Comparison of ENCODE assay signal across 14 cellular contexts in the genomic region with DNA sequence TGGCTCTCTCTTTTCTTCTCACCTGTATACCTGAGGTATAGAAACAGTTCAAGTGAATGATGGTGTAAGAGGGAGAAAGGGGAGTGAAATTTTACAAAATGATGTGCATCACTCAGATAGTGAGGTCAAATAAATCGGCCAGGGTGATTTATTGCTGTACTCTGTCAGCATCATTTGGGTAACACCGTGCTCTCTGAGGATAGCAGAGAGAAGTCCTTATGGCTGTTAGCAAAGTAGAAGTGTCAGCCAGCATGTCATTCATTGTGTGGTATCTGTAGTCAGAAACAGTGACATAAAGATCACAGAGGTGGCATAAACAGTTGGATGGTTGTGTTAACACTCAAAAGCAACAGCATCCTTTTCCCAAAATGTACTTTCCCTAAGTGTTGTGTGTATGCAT. TPM values are rescaled to one million over a fixed set of nuclear protein-coding genes. Genes with fewer than 3 reads are reported as not detected.
DNase-seq lines count a peak whose midpoint lies in the region; ATAC-seq, FAIRE-seq and TF ChIP-seq lines count a peak whose summit lies in the region.
"Had no signal": no experiment of that assay in that cellular context is flagged by ENCODE, and none has a peak within 500 bp of the region (broad histone marks: within the 10 kb centered on the region; RNA-seq: fewer than 3 reads in every experiment).

No MANE protein-coding gene starts in this region.

- no peak for TF ChIP-seq RAD21 in SK-N-SH (IDR thresholded peaks at IDR 0.05; ENCODE audit: low read length)

- H3K4me1 ChIP-seq in RWPE2 (ENCODE audit: insufficient read depth, poor library complexity, severe bottlenecking) (peaks cover 38% of the 10 kb centered on the region), esophagus muscularis mucosa (peaks cover 40 to 97% (median 79%) of the 10 kb centered on the region in 4 donors), neutrophil (ENCODE audit: control insufficient read depth in 1 of 2, insufficient read depth in 1 of 2, low read depth in 1 of 2, low read length in 1 of 2) (peaks cover 58 to 71% of the 10 kb centered on the region in 2 experiments), small intestine (ENCODE audit: control insufficient read depth in 2 of 2, insufficient read depth in 1 of 2, low read depth in 1 of 2, low read length in 1 of 2) (peaks cover 12 to 16% of the 10 kb centered on the region in 2 donors), vagina (peaks cover 91% of the 10 kb centered on the region), SK-N-SH (ENCODE audit: control insufficient read depth in 1 of 2, insufficient read depth in 2 of 2, low read depth in 1 of 2, low read length in 1 of 2) (peaks cover 11 to 17% of the 10 kb centered on the region in 2 experiments; a peak in 3 of 4 replicates)

- peaks cover 74% of the 10 kb centered on the region for H3K79me2 ChIP-seq in SK-N-SH (ENCODE audit: insufficient read depth)

- intact Hi-C loops in esophagus muscularis mucosa (cut with DNase I), result no loop called here
- intact Hi-C loops in vagina (cut with DNase I), result no loop called here

- POLR2A ChIA-PET in SK-N-SH (lab: Yijun Ruan, JAX), result no interaction called here

- no peak overlapping the region for H3K4me3 ChIP-seq in RWPE2 (ENCODE audit: severe bottlenecking)
- H3K4me3 ChIP-seq in esophagus muscularis mucosa, result no peak overlapping the region
- peak overlapping the region in 1 of 2 experiments; percentile 18 for H3K4me3 ChIP-seq in neutrophil (ENCODE audit: low read depth in 1 of 2, low read length in 1 of 2)
- H3K4me3 ChIP-seq in small intestine (ENCODE audit: low read depth in 1 of 2, low read length in 2 of 2), result no peak overlapping the region
- H3K4me3 ChIP-seq in vagina, result no peak overlapping the region
- no peak overlapping the region for H3K4me3 ChIP-seq in SK-N-SH (ENCODE audit: low read depth in 2 of 2, low read length in 1 of 2)

- H2AFZ ChIP-seq in SK-N-SH (ENCODE audit: low read depth), result no peak overlapping the region

- peak overlapping the region; percentile 63 for H3K27ac ChIP-seq in RWPE2 (ENCODE audit: poor library complexity, severe bottlenecking)
- H3K27ac ChIP-seq in esophagus muscularis mucosa (replicated peaks in 1 of 4), result peak overlapping the region; percentile 61 to 74 (median 71)
- H3K27ac ChIP-seq in neutrophil, result peak overlapping the region; percentile 91
- peak overlapping the region in 1 of 2 donors; percentile 19 for H3K27ac ChIP-seq in small intestine (ENCODE audit: low read depth in 1 of 2, low read length in 1 of 2)
- no peak overlapping the region for H3K27ac ChIP-seq in vagina
- no peak overlapping the region for H3K27ac ChIP-seq in SK-N-SH (ENCODE audit: low read depth in 2 of 2, low read length in 1 of 2)

- no peak overlapping the region for H3K4me2 ChIP-seq in SK-N-SH

- no peak for ATAC-seq in RWPE2 (ENCODE audit: low read depth)
- ATAC-seq: SK-N-SH treated with all-trans-retinoic acid at 6 μM for 48 hours had no signal

- no peak for DNase-seq in GM12891 (ENCODE audit: insufficient read length, low spot score)
- no peak for DNase-seq in RWPE2 (ENCODE audit: low spot score)
- DNase-seq in esophagus muscularis mucosa (ENCODE audit: extremely low spot score), result no peak
- DNase-seq in small intestine, result no peak
- no peak for DNase-seq in vagina (ENCODE audit: extremely low spot score in 2 of 2)
- DNase-seq in SK-N-SH, result no peak
- DNase-seq in GF-D8 (lab: John Stamatoyannopoulos, UW), result no peak
- DNase-seq: activated CD8-positive, alpha-beta memory T cell treated with anti-CD3 and anti-CD28 coated beads for 24 hours; NCI-H1048; NCI-H524 treated with DMSO at 0.1 percent for 48 hours had no signal

- no peak overlapping the region for H3K9ac ChIP-seq in SK-N-SH

- TF ChIP-seq EP300 in esophagus muscularis mucosa (IDR thresholded peaks at IDR 0.05) (no peak), SK-N-SH (IDR thresholded peaks at IDR 0.05; ENCODE audit: borderline replicate concordance in 1 of 2, low read depth in 1 of 2, low read length in 1 of 2) (no peak)

- no peaks in the 10 kb centered on the region for H3F3A ChIP-seq in SK-N-SH (replicated peaks; ENCODE audit: insufficient read depth)

- peaks cover 11% of the 10 kb centered on the region; the same call in 1 of the 2 replicates for H4K20me1 ChIP-seq in SK-N-SH (ENCODE audit: insufficient read depth)

- H3K9me3 ChIP-seq in RWPE2 (ENCODE audit: severe bottlenecking) (no peaks in the 10 kb centered on the region), esophagus muscularis mucosa (no peaks in the 10 kb centered on the region), neutrophil (no peaks in the 10 kb centered on the region), small intestine (ENCODE audit: control insufficient read depth, low read depth) (no peaks in the 10 kb centered on the region), vagina (no peaks in the 10 kb centered on the region), SK-N-SH (no peaks in the 10 kb centered on the region)

- 42% methylated on average over 2 of the region's 2 CpGs for WGBS in esophagus muscularis mucosa
- 6 to 26% (median 10%) methylated on average over 2 of the region's 2 CpGs for WGBS in small intestine, 3 donors
- 68% methylated on average over 2 of the region's 2 CpGs for WGBS in SK-N-SH (ENCODE audit: low lambda C conversion rate)

- CTCF ChIA-PET in SK-N-SH (lab: Yijun Ruan, JAX), result interaction anchor here (1.0 to 4.6 kb wide), 5 partner anchors 8 to 1415 kb away, joined by 3 to 20 read pairs (median 4); no protein-coding TSS in a partner anchor

- peak; percentile 35 for FAIRE-seq in GM12891 (lab: Jason Lieb, UNC)
- no peak for FAIRE-seq in small intestine (lab: Jason Lieb, UNC)

- TF ChIP-seq CTCF in RWPE2 (IDR thresholded peaks at IDR 0.05; ENCODE audit: poor library complexity, severe bottlenecking) (no peak), esophagus muscularis mucosa (IDR thresholded peaks at IDR 0.05) (no peak), neutrophil (IDR thresholded peaks at IDR 0.05) (no peak), vagina (IDR thresholded peaks at IDR 0.05) (no peak), SK-N-SH (IDR thresholded peaks at IDR 0.05) (no peak)

- TF ChIP-seq POLR2A in GM12891 (IDR thresholded peaks at IDR 0.05; ENCODE audit: low read depth, low read length) (no peak), esophagus muscularis mucosa (IDR thresholded peaks at IDR 0.05; ENCODE audit: low read depth) (no peak), vagina (IDR thresholded peaks at IDR 0.05) (no peak)

- H3K27me3 ChIP-seq in RWPE2 (ENCODE audit: insufficient read depth, poor library complexity, severe bottlenecking) (no peaks in the 10 kb centered on the region), esophagus muscularis mucosa (no peaks in the 10 kb centered on the region), neutrophil (no peaks in the 10 kb centered on the region), small intestine (ENCODE audit: control insufficient read depth in 2 of 2, insufficient read depth in 2 of 2, low read length in 2 of 2) (no peaks in the 10 kb centered on the region), vagina (no peaks in the 10 kb centered on the region), SK-N-SH (ENCODE audit: insufficient read depth) (no peaks in the 10 kb centered on the region)

- H3K9me2 ChIP-seq in SK-N-SH, result no peaks in the 10 kb centered on the region

- H3K36me3 ChIP-seq in RWPE2 (ENCODE audit: low read depth), result no peaks in the 10 kb centered on the region
- H3K36me3 ChIP-seq in esophagus muscularis mucosa, result no peaks in the 10 kb centered on the region
- peaks cover 9% of the 10 kb centered on the region for H3K36me3 ChIP-seq in neutrophil
- peaks cover 0 to 8% of the 10 kb centered on the region in 2 donors for H3K36me3 ChIP-seq in small intestine (ENCODE audit: control insufficient read depth in 2 of 2, insufficient read depth in 2 of 2, low read length in 2 of 2)
- no peaks in the 10 kb centered on the region for H3K36me3 ChIP-seq in vagina
- peaks cover 14 to 18% of the 10 kb centered on the region in 2 experiments for H3K36me3 ChIP-seq in SK-N-SH (replicated peaks in 1 of 2; ENCODE audit: control insufficient read depth in 1 of 2, insufficient read depth in 2 of 2, low read length in 1 of 2)

TF ChIP-seq in GM12891, 5 proteins besides CTCF, POLR2A, EP300 and RAD21:
- TF ChIP-seq PAX5 (IDR thresholded peaks at IDR 0.05; ENCODE audit: insufficient read depth, low read length, severe bottlenecking) (no peak), TAF1 (IDR thresholded peaks at IDR 0.05; ENCODE audit: low read depth, low read length) (no peak), POU2F2 (IDR thresholded peaks at IDR 0.05; ENCODE audit: low read depth, low read length) (no peak), POLR2AphosphoS5 (IDR thresholded peaks at IDR 0.05; ENCODE audit: low read depth, low read length) (no peak), SPI1 (IDR thresholded peaks at IDR 0.05; ENCODE audit: low read depth, low read length) (no peak)

TF ChIP-seq in SK-N-SH, 30 proteins besides CTCF, POLR2A, EP300 and RAD21 (continues in another document):
- TF ChIP-seq RCOR1 (IDR thresholded peaks at IDR 0.05; ENCODE audit: low read length) (no peak), USF2 (IDR thresholded peaks at IDR 0.05; ENCODE audit: borderline replicate concordance, low read depth, low read length) (no peak)

RNA-seq across cellular contexts. Expression of gene PSMD6, which starts 53.4 kb away (rescaled TPM):
- polyA plus RNA-seq in GM12891 (2012; ENCODE audit: low read depth, missing spikeins), result 88.4 TPM
- total RNA-seq in esophagus muscularis mucosa (10 to 100 TPM; 64.5 to 78.2 (median 70.7) TPM), vagina (50.3 TPM)
- polyA plus RNA-seq in small intestine (10 to 100 TPM; 51.4 to 65.2 (median 51.9) TPM), SK-N-SH (2012; rRNA removed) (75.7 and 90.3 TPM in 2 replicates)
- polyA plus RNA-seq in SK-N-SH (2012; cell fraction: cytosol; rRNA removed), result 107 and 114 TPM in 2 replicates
- polyA plus RNA-seq in SK-N-SH (2012; cell fraction: nucleus; rRNA removed), result 55.0 and 70.8 TPM in 2 replicates

RNA-seq across cellular contexts. Expression of gene SCAANT1, which starts 57.7 kb away (rescaled TPM):
- not detected for polyA plus RNA-seq in GM12891 (2012; ENCODE audit: low read depth, missing spikeins)
- total RNA-seq in esophagus muscularis mucosa, result not detected
- polyA plus RNA-seq in small intestine, result not detected
- total RNA-seq in vagina, result not detected
- polyA plus RNA-seq in SK-N-SH (2012; rRNA removed), result not detected in 2 replicates
- polyA plus RNA-seq in SK-N-SH (2012; cell fraction: cytosol; rRNA removed), result not detected in 2 replicates
- not detected in 2 replicates for polyA plus RNA-seq in SK-N-SH (2012; cell fraction: nucleus; rRNA removed)
- total RNA-seq: fibroblast of villous mesenchyme, mononuclear cell had no signal

Comparison
In these comparisons a context has a peak if more than half of its experiments do, and no peak if none do; other contexts are left out.
1. H3K27ac ChIP-seq: peak in RWPE2 (single experiment), esophagus muscularis mucosa (4 of 4) and neutrophil (single experiment); none in vagina (single experiment) and SK-N-SH (0 of 2).